22 cellular contexts compared by ENCODE assay signal in the genomic region with DNA sequence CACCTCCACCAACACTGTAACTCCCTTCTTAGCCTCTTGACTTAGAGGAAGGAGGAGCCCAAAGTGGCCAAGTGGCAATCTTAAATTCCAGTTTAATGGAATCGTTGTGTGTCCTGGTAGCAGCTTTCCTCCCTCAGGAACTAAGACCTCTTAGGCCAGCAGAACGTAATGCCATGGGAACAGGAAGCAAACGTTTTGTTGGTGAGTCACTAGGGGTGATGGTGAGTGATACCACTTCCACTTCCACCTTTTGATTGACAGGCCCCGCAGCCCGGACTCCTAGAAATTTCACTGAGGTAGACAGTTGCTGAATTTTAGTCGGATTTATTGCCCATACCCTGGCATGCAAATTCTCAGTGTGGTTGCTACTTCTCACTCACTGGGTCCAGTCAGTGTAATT.
DNase-seq lines count a peak whose midpoint lies in the region; ATAC-seq, FAIRE-seq and TF ChIP-seq lines count a peak whose summit lies in the region.
"Had no signal": no experiment of that assay in that cellular context is flagged by ENCODE, and none has a peak within 500 bp of the region (broad histone marks: within the 10 kb centered on the region; RNA-seq: fewer than 3 reads in every experiment).

No MANE protein-coding gene starts in this region.

- H3K9me1 ChIP-seq in K562 (ENCODE audit: control insufficient read depth, insufficient read depth, low read length): no peaks in the 10 kb centered on the region

- no peak for ATAC-seq in K562
- ATAC-seq in GM19324 (IDR thresholded peaks at IDR 0.05; ENCODE audit: low FRiP score, unreplicated experiment): no peak
- ATAC-seq: left cardiac atrium; mucosa of descending colon; right cardiac atrium; stimulated activated naive CD8-positive, alpha-beta T cell treated with anti-CD3 and anti-CD28 coated beads, Interleukin-15, amount 100 ng/mL, for 72 hours had no signal

- CTCF ChIA-PET in K562 (lab: Yijun Ruan, JAX; ENCODE audit: low intra/inter-chr PET ratio) (no interaction called here), Caco-2 (lab: Charles Lee) (no interaction called here)

- H4K20me1 ChIP-seq in K562 (replicated peaks; ENCODE audit: control insufficient read depth, insufficient read depth, low read length): no peaks in the 10 kb centered on the region
- no peaks in the 10 kb centered on the region for H4K20me1 ChIP-seq in MM.1S (ENCODE audit: insufficient read depth, low read length)

- H3K27ac ChIP-seq in K562 (ENCODE audit: extremely low read depth, low read depth, low read length): no peak overlapping the region
- H3K27ac ChIP-seq in MM.1S (ENCODE audit: low read length): no peak overlapping the region
- H3K27ac ChIP-seq in prostate gland: no peak overlapping the region
- H3K27ac ChIP-seq: hepatocyte, neutrophil, VCaP had no signal

- no peak for TF ChIP-seq RAD21 in K562 (CRISPR knock-in tag; conservative IDR thresholded peaks at IDR 0.05 in 1 of 2, IDR thresholded peaks at IDR 0.05 in 1 of 2)

- no peaks in the 10 kb centered on the region for H3K9me2 ChIP-seq in MM.1S (replicated peaks; ENCODE audit: insufficient read depth, low read length)

- peak; percentile 68 for DNase-seq in EH (ENCODE audit: low read depth)
- DNase-seq in M059J (ENCODE audit: low read depth): peak; percentile 8
- DNase-seq in K562 (ENCODE audit: extremely low read depth in 1 of 4, low spot score in 3 of 4): no peak
- DNase-seq in iris pigment epithelial cell (ENCODE audit: low read depth): peak; percentile 62
- no peak for DNase-seq in Caco-2
- DNase-seq in MM.1S: no peak
- DNase-seq in prostate gland (ENCODE audit: low spot score): no peak
- DNase-seq: activated CD4-positive, alpha-beta T cell treated with anti-CD3 and anti-CD28 coated beads, Interleukin-2, amount 50 U/mL, for 48 hours; activated T-cell treated with anti-CD3 and anti-CD28 coated beads, Interleukin-2, amount 50 U/mL, for 24 hours; CD4-positive, alpha-beta T cell; DMS79 treated with DMSO at 0.1 percent for 48 hours; left cardiac atrium; mucosa of descending colon; NCI-H1436; right cardiac atrium; RPMI8226; stimulated activated naive CD8-positive, alpha-beta T cell treated with anti-CD3 and anti-CD28 coated beads, Interleukin-15, amount 100 ng/mL, for 72 hours had no signal

- no peak for TF ChIP-seq POLR2A in K562 (conservative IDR thresholded peaks at IDR 0.05)
- TF ChIP-seq POLR2A in prostate gland (IDR thresholded peaks at IDR 0.05): no peak

- H3K4me1 ChIP-seq in K562 (replicated peaks in 1 of 2; ENCODE audit: control insufficient read depth in 2 of 2, insufficient read depth in 2 of 2, low read length in 2 of 2) (no peaks in the 10 kb centered on the region), Caco-2 (no peaks in the 10 kb centered on the region), MM.1S (ENCODE audit: low read length) (no peaks in the 10 kb centered on the region), prostate gland (replicated peaks) (no peaks in the 10 kb centered on the region)

- 0% methylated on average over 6 of the region's 6 CpGs for WGBS in K562 (ENCODE audit: insufficient coverage, low coverage, missing lambda C conversion rate)
- WGBS in prostate gland: 73% methylated on average over 6 of the region's 6 CpGs

- BruUV-seq in K562 (replicated peaks; lab: Mats Ljungman, UMichigan) (no TSS peak), Caco-2 (replicated peaks; lab: Mats Ljungman, UMichigan) (no TSS peak)

- FAIRE-seq in K562 (lab: Jason Lieb, UNC): no peak

- H3F3A ChIP-seq in MM.1S (ENCODE audit: insufficient read depth, low read length): no peaks in the 10 kb centered on the region

- no peak overlapping the region for H3K4me3 ChIP-seq in K562
- H3K4me3 ChIP-seq in Caco-2 (ENCODE audit: low read depth, low read length): no peak overlapping the region
- no peak overlapping the region for H3K4me3 ChIP-seq in MM.1S (ENCODE audit: low read length)
- H3K4me3 ChIP-seq in prostate gland: no peak overlapping the region
- H3K4me3 ChIP-seq: hepatocyte, mucosa of descending colon had no signal

- H3K9me3 ChIP-seq in K562 (replicated peaks; ENCODE audit: control insufficient read depth, insufficient read depth, low read depth, low read length) (peaks cover 3% of the 10 kb centered on the region; the same call in 1 of the 2 replicates), Caco-2 (no peaks in the 10 kb centered on the region), MM.1S (replicated peaks; ENCODE audit: insufficient read depth, low read length) (no peaks in the 10 kb centered on the region), prostate gland (no peaks in the 10 kb centered on the region)
- H3K9me3 ChIP-seq: mucosa of descending colon, neutrophil had no signal

- no peaks in the 10 kb centered on the region for H3K27me3 ChIP-seq in K562 (ENCODE audit: control insufficient read depth in 2 of 2, insufficient read depth in 2 of 2, low read length in 2 of 2)
- no peaks in the 10 kb centered on the region for H3K27me3 ChIP-seq in Caco-2 (replicated peaks; ENCODE audit: control insufficient read depth, insufficient read depth, low read length)
- no peaks in the 10 kb centered on the region for H3K27me3 ChIP-seq in MM.1S (replicated peaks; ENCODE audit: insufficient read depth, low read length)
- no peaks in the 10 kb centered on the region for H3K27me3 ChIP-seq in prostate gland (replicated peaks; ENCODE audit: insufficient read depth)
- H3K27me3 ChIP-seq: hepatocyte, neutrophil had no signal

- no peak overlapping the region for H2AFZ ChIP-seq in K562 (ENCODE audit: low read depth, low read length)
- H2AFZ ChIP-seq in MM.1S (ENCODE audit: low read length): no peak overlapping the region
- H2AFZ ChIP-seq: hepatocyte had no signal

- no peaks in the 10 kb centered on the region for H3K27me3 Mint-ChIP-seq in Caco-2 (ENCODE audit: insufficient read depth, unreplicated experiment)
- H3K27me3 Mint-ChIP-seq: activated naive CD4-positive, alpha-beta T cell treated with anti-CD3 and anti-CD28 coated beads, Interleukin-2, amount 50 U/mL, for 24 hours; activated T-cell treated with anti-CD3 and anti-CD28 coated beads, Interleukin-2, amount 50 U/mL, for 24 hours; CD4-positive, alpha-beta T cell; stimulated activated naive CD8-positive, alpha-beta T cell treated with anti-CD3 and anti-CD28 coated beads, Interleukin-15, amount 100 ng/mL, for 72 hours had no signal

- no peak overlapping the region for H3K4me3 Mint-ChIP-seq in Caco-2 (ENCODE audit: unreplicated experiment)
- H3K4me3 Mint-ChIP-seq: activated naive CD4-positive, alpha-beta T cell treated with anti-CD3 and anti-CD28 coated beads, Interleukin-2, amount 50 U/mL, for 24 hours; activated T-cell treated with anti-CD3 and anti-CD28 coated beads, Interleukin-2, amount 50 U/mL, for 24 hours; CD4-positive, alpha-beta T cell; stimulated activated naive CD8-positive, alpha-beta T cell treated with anti-CD3 and anti-CD28 coated beads, Interleukin-15, amount 100 ng/mL, for 72 hours had no signal

- H3K79me2 ChIP-seq in K562 (ENCODE audit: control insufficient read depth, insufficient read depth, low read length): no peaks in the 10 kb centered on the region
- H3K79me2 ChIP-seq in MM.1S (ENCODE audit: low read length): no peaks in the 10 kb centered on the region
- H3K79me2 ChIP-seq: hepatocyte had no signal

- in situ Hi-C loops in K562 (cut with MboI): no loop called here

- TF ChIP-seq CTCF in K562 (IDR thresholded peaks at IDR 0.05 in 2 of 3, conservative IDR thresholded peaks at IDR 0.05 in 1 of 3; ENCODE audit: insufficient read depth in 2 of 3, low read depth in 1 of 3, low read length in 3 of 3) (no peak), Caco-2 (IDR thresholded peaks at IDR 0.05; ENCODE audit: insufficient read depth in 1 of 2, low read depth in 1 of 2, low read length in 1 of 2, severe bottlenecking in 1 of 2, unreplicated experiment in 1 of 2) (no peak), MM.1S (IDR thresholded peaks at IDR 0.05; ENCODE audit: low read length) (no peak), prostate gland (IDR thresholded peaks at IDR 0.05) (no peak)

- no peaks in the 10 kb centered on the region for H3K9me3 Mint-ChIP-seq in Caco-2 (ENCODE audit: unreplicated experiment)
- H3K9me3 Mint-ChIP-seq: CD4-positive, alpha-beta T cell had no signal

- intact Hi-C loops in K562 (cut with micrococcal nuclease): no loop called here
- intact Hi-C loops in Caco-2 (cut with micrococcal nuclease; ENCODE audit: unreplicated experiment): no loop called here
- intact Hi-C loops in prostate gland (cut with DNase I): no loop called here

- H3K27ac Mint-ChIP-seq in Caco-2 (ENCODE audit: unreplicated experiment): no peak overlapping the region
- H3K27ac Mint-ChIP-seq: activated naive CD4-positive, alpha-beta T cell treated with anti-CD3 and anti-CD28 coated beads, Interleukin-2, amount 50 U/mL, for 24 hours; activated T-cell treated with anti-CD3 and anti-CD28 coated beads, Interleukin-2, amount 50 U/mL, for 24 hours; CD4-positive, alpha-beta T cell; stimulated activated naive CD8-positive, alpha-beta T cell treated with anti-CD3 and anti-CD28 coated beads, Interleukin-15, amount 100 ng/mL, for 72 hours had no signal

- POLR2A ChIA-PET in K562 (lab: Yijun Ruan, JAX) (no interaction called here), Caco-2 (lab: Charles Lee) (no interaction called here)

- H3K4me1 Mint-ChIP-seq in Caco-2 (ENCODE audit: low read depth, unreplicated experiment): no peaks in the 10 kb centered on the region
- H3K4me1 Mint-ChIP-seq: activated naive CD4-positive, alpha-beta T cell treated with anti-CD3 and anti-CD28 coated beads, Interleukin-2, amount 50 U/mL, for 24 hours; stimulated activated naive CD8-positive, alpha-beta T cell treated with anti-CD3 and anti-CD28 coated beads, Interleukin-15, amount 100 ng/mL, for 72 hours had no signal

- H3K36me3 ChIP-seq in K562 (ENCODE audit: control insufficient read depth, insufficient read depth, low read length) (no peaks in the 10 kb centered on the region), Caco-2 (ENCODE audit: control insufficient read depth, insufficient read depth, low read length) (no peaks in the 10 kb centered on the region), MM.1S (replicated peaks; ENCODE audit: insufficient read depth, low read length) (no peaks in the 10 kb centered on the region), prostate gland (no peaks in the 10 kb centered on the region)
- H3K36me3 ChIP-seq: neutrophil had no signal

- H3K9ac ChIP-seq in K562 (ENCODE audit: insufficient read depth in 1 of 2, low read depth in 2 of 2, low read length in 2 of 2): no peak overlapping the region
- H3K9ac ChIP-seq in MM.1S (ENCODE audit: low read length): no peak overlapping the region

- H3K4me2 ChIP-seq in K562 (ENCODE audit: insufficient read depth, low read length) (no peak overlapping the region), MM.1S (ENCODE audit: low read depth, low read length) (no peak overlapping the region)
- H3K4me2 ChIP-seq: hepatocyte had no signal

- TF ChIP-seq EP300 in K562 (IDR thresholded peaks at IDR 0.05; ENCODE audit: low read length): no peak

- H3K36me3 Mint-ChIP-seq in Caco-2 (ENCODE audit: insufficient read depth, unreplicated experiment): no peaks in the 10 kb centered on the region
- H3K36me3 Mint-ChIP-seq: activated naive CD4-positive, alpha-beta T cell treated with anti-CD3 and anti-CD28 coated beads, Interleukin-2, amount 50 U/mL, for 24 hours had no signal

TF ChIP-seq in K562, 482 proteins besides CTCF, POLR2A, EP300 and RAD21 (continues in another document):
- no peak for TF ChIP-seq KLF16 (IDR thresholded peaks at IDR 0.05)

Comparison
In these comparisons a context has a peak if more than half of its experiments do, and no peak if none do; other contexts are left out.
1. DNase-seq: peak in EH (single experiment), M059J (single experiment) and iris pigment epithelial cell (single experiment); none in K562 (0 of 4), Caco-2 (0 of 2), MM.1S (single experiment) and prostate gland (single experiment).